1 cellular context compared by ENCODE assay signal in genomic region chr5:78597068-78597857, GRCh38.
A peak's percentile ranks its signal among the peaks of the same experiment; 100 is the strongest.
TF ChIP-seq lines count a peak whose summit lies in the region.

No MANE protein-coding gene starts in this region.

TF ChIP-seq in K562, 482 proteins besides CTCF, POLR2A, EP300 and RAD21 (continued from another document and continues in another):
- TF ChIP-seq CUX1 (CRISPR knock-in tag; IDR thresholded peaks at IDR 0.05) = no peak
- TF ChIP-seq ZNF511 (CRISPR knock-in tag; IDR thresholded peaks at IDR 0.05) = no peak
- no peak for TF ChIP-seq ZNF592 (IDR thresholded peaks at IDR 0.05)
- no peak for TF ChIP-seq ETV6 (IDR thresholded peaks at IDR 0.05; ENCODE audit: borderline replicate concordance in 1 of 2, low read depth in 2 of 2, low read length in 1 of 2)
- no peak for TF ChIP-seq ETV6 (CRISPR knock-in tag; IDR thresholded peaks at IDR 0.05; ENCODE audit: borderline replicate concordance)
- TF ChIP-seq MXD1 (CRISPR knock-in tag; IDR thresholded peaks at IDR 0.05; ENCODE audit: borderline replicate concordance, poor library complexity, severe bottlenecking) = no peak
- no peak for TF ChIP-seq HDAC3 (IDR thresholded peaks at IDR 0.05; ENCODE audit: borderline replicate concordance, partially characterized antibody)
- no peak for TF ChIP-seq ILF3 (IDR thresholded peaks at IDR 0.05; ENCODE audit: borderline replicate concordance)
- TF ChIP-seq CHD1 (IDR thresholded peaks at IDR 0.05; ENCODE audit: low read length) = no peak
- TF ChIP-seq HINFP (tag; conservative IDR thresholded peaks at IDR 0.05; ENCODE audit: low read depth) = 0 out of 2 replicates have a peak, but pooled peaks have one; percentile 3
- TF ChIP-seq GABPA (tag; conservative IDR thresholded peaks at IDR 0.05; ENCODE audit: low read depth) = peak; percentile 47; the same call in 1 of the 2 replicates
- peak; percentile 87 for TF ChIP-seq FOSL1 (tag; conservative IDR thresholded peaks at IDR 0.05)
- TF ChIP-seq MYBL2 (IDR thresholded peaks at IDR 0.05; ENCODE audit: low read depth) = no peak
- no peak for TF ChIP-seq MYBL2 (CRISPR knock-in tag; IDR thresholded peaks at IDR 0.05; ENCODE audit: borderline replicate concordance)
- 0 out of 2 replicates have a peak, but pooled peaks have one; percentile 30 for TF ChIP-seq MAFG (tag; conservative IDR thresholded peaks at IDR 0.05)
- no peak for TF ChIP-seq CBX2 (IDR thresholded peaks at IDR 0.05; ENCODE audit: insufficient read depth, low read length, poor library complexity, severe bottlenecking)
- TF ChIP-seq CREB1 (IDR thresholded peaks at IDR 0.05) = peak; percentile 76
- no peak; the same call in 1 of the 2 replicates for TF ChIP-seq CREB1 (CRISPR knock-in tag; IDR thresholded peaks at IDR 0.05)
- no peak for TF ChIP-seq HSF4 (CRISPR knock-in tag; IDR thresholded peaks at IDR 0.05; ENCODE audit: borderline replicate concordance)
- TF ChIP-seq RBM14 (IDR thresholded peaks at IDR 0.05; ENCODE audit: borderline replicate concordance, insufficient read depth, low read depth, low read length) = no peak
- TF ChIP-seq USF2 (CRISPR knock-in tag; IDR thresholded peaks at IDR 0.05) = no peak
- no peak for TF ChIP-seq TEAD2 (tag; IDR thresholded peaks at IDR 0.05)
- TF ChIP-seq DDX20 (tag; IDR thresholded peaks at IDR 0.05; ENCODE audit: low read depth) = no peak
- no peak for TF ChIP-seq ZKSCAN3 (CRISPR knock-in tag; IDR thresholded peaks at IDR 0.05)
- TF ChIP-seq EGR1 (conservative IDR thresholded peaks at IDR 0.05) = peak; percentile 60
- peak; percentile 32; the same call in 1 of the 2 replicates for TF ChIP-seq ZNF395 (CRISPR knock-in tag; IDR thresholded peaks at IDR 0.05)
- TF ChIP-seq ZNF282 (CRISPR knock-in tag; IDR thresholded peaks at IDR 0.05) = no peak
- TF ChIP-seq E2F3 (CRISPR knock-in tag; IDR thresholded peaks at IDR 0.05) = no peak
- no peak for TF ChIP-seq ZNF668 (CRISPR knock-in tag; IDR thresholded peaks at IDR 0.05)
- TF ChIP-seq ZNF280B (CRISPR knock-in tag; IDR thresholded peaks at IDR 0.05) = no peak
- TF ChIP-seq TFE3 (CRISPR knock-in tag; IDR thresholded peaks at IDR 0.05) = no peak
- TF ChIP-seq ZNF347 (CRISPR knock-in tag; IDR thresholded peaks at IDR 0.05; ENCODE audit: low read depth) = no peak
- TF ChIP-seq MEIS2 (IDR thresholded peaks at IDR 0.05; ENCODE audit: partially characterized antibody) = no peak
- TF ChIP-seq ZNF655 (CRISPR knock-in tag; IDR thresholded peaks at IDR 0.05) = no peak
- TF ChIP-seq ZNF583 (CRISPR knock-in tag; IDR thresholded peaks at IDR 0.05) = no peak
- peak; percentile 20; the same call in 1 of the 2 replicates for TF ChIP-seq MAFK (IDR thresholded peaks at IDR 0.05; ENCODE audit: low read length)
- TF ChIP-seq ZNF133 (CRISPR knock-in tag; IDR thresholded peaks at IDR 0.05) = no peak
- no peak for TF ChIP-seq COPS2 (conservative IDR thresholded peaks at IDR 0.05)
- no peak for TF ChIP-seq ZNF239 (CRISPR knock-in tag; IDR thresholded peaks at IDR 0.05)
- no peak for TF ChIP-seq POLR2B (IDR thresholded peaks at IDR 0.05; ENCODE audit: low read depth, partially characterized antibody)
